In the genomic region with DNA sequence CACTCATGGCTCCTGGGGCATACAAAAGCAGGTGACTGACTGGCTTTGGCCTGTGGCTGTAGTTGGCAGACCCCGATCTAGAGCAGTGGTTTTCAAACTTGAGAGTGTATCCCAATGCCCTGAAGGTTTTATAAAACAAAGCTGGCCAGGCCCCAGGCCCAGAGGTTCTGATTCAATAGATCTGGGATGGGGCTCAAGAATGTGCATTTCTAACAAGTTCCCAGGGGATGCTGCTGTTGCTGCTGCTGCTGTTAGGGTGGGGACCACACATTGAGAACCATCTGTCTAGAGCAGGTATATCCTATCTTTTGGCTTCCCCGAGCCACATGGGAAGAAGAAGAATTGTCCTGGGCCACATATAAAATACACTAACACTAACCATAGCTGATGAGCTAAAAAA, we compare ENCODE assay signal across 19 cellular contexts. TPM values are rescaled to one million over a fixed set of nuclear protein-coding genes. Genes with fewer than 3 reads are reported as not detected.
DNase-seq lines count a peak whose midpoint lies in the region; ATAC-seq and TF ChIP-seq lines count a peak whose summit lies in the region.
"Had no signal": no experiment of that assay in that cellular context is flagged by ENCODE, and none has a peak within 500 bp of the region (broad histone marks: within the 10 kb centered on the region; RNA-seq: fewer than 3 reads in every experiment).

No MANE protein-coding gene starts in this region.

- no peaks in the 10 kb centered on the region for H3K27me3 Mint-ChIP-seq in GM23338 (ENCODE audit: insufficient read depth, low read depth, poor library complexity)
- no peaks in the 10 kb centered on the region for H3K27me3 Mint-ChIP-seq in activated T-helper 17 cell treated with anti-CD3 and anti-CD28 coated beads, Interleukin-2, amount 50 U/mL, for 72 hours
- H3K27me3 Mint-ChIP-seq: CD4-positive, alpha-beta memory T cell had no signal

- no peak overlapping the region for H3K4me3 Mint-ChIP-seq in GM23338
- no peak overlapping the region for H3K4me3 Mint-ChIP-seq in activated T-helper 17 cell treated with anti-CD3 and anti-CD28 coated beads, Interleukin-2, amount 50 U/mL, for 72 hours
- H3K4me3 Mint-ChIP-seq: CD4-positive, alpha-beta memory T cell; H9 had no signal

- H3K4me2 ChIP-seq in GM23338 (no peak overlapping the region), PC-3 (ENCODE audit: low read length) (no peak overlapping the region)

- H3K9ac ChIP-seq in PC-3 (ENCODE audit: low read length) = no peak overlapping the region
- H3K9ac ChIP-seq: GM23248 had no signal

- TF ChIP-seq CTCF in GM23338 (conservative IDR thresholded peaks at IDR 0.05; ENCODE audit: low read depth in 2 of 2) (no peak), PC-3 (conservative IDR thresholded peaks at IDR 0.05; ENCODE audit: low read depth, low read length) (no peak)

- H3K79me2 ChIP-seq in GM23338 (replicated peaks; ENCODE audit: insufficient read depth) = peaks cover 30% of the 10 kb centered on the region
- peaks cover 39% of the 10 kb centered on the region for H3K79me2 ChIP-seq in PC-3 (ENCODE audit: low read length)

- no peaks in the 10 kb centered on the region for H3F3A ChIP-seq in GM23338 (replicated peaks; ENCODE audit: low read depth)
- no peaks in the 10 kb centered on the region for H3F3A ChIP-seq in PC-3 (ENCODE audit: low read length, unreplicated experiment)

- CTCF ChIA-PET in PC-3 (lab: Charles Lee) = no interaction called here

- H3K9me3 ChIP-seq in PC-3 (ENCODE audit: low read length) = no peaks in the 10 kb centered on the region

- no TSS peak for BruUV-seq in PC-3 (replicated peaks; lab: Mats Ljungman, UMichigan)

- H3K36me3 ChIP-seq in GM23338 (ENCODE audit: insufficient read depth) (no peaks in the 10 kb centered on the region), PC-3 (ENCODE audit: low read depth, low read length) (no peaks in the 10 kb centered on the region; the same call in 1 of the 2 replicates)

- H3K4me1 Mint-ChIP-seq in GM23338 = no peaks in the 10 kb centered on the region
- peaks cover 5% of the 10 kb centered on the region for H3K4me1 Mint-ChIP-seq in activated T-helper 17 cell treated with anti-CD3 and anti-CD28 coated beads, Interleukin-2, amount 50 U/mL, for 72 hours
- H3K4me1 Mint-ChIP-seq: H9 had no signal

- no peak overlapping the region for H3K27ac Mint-ChIP-seq in GM23338
- no peak overlapping the region for H3K27ac Mint-ChIP-seq in activated T-helper 17 cell treated with anti-CD3 and anti-CD28 coated beads, Interleukin-2, amount 50 U/mL, for 72 hours
- H3K27ac Mint-ChIP-seq: H9 had no signal

- H3K27me3 ChIP-seq in GM23338 (ENCODE audit: insufficient read depth) = no peaks in the 10 kb centered on the region
- H3K27me3 ChIP-seq in PC-3 (ENCODE audit: low read length) = no peaks in the 10 kb centered on the region

- no peak for ATAC-seq in GM23338
- ATAC-seq in HG03460 (IDR thresholded peaks at IDR 0.05; ENCODE audit: unreplicated experiment) = no peak
- no peak for ATAC-seq in PC-3
- no peak for ATAC-seq in activated T-helper 17 cell treated with anti-CD3 and anti-CD28 coated beads, Interleukin-2, amount 50 U/mL, for 72 hours (replicated peaks)
- ATAC-seq: HCT116 had no signal

- H2AFZ ChIP-seq in GM23338 = no peak overlapping the region
- H2AFZ ChIP-seq in PC-3 (ENCODE audit: low read length) = no peak overlapping the region
- H2AFZ ChIP-seq: GM23248 had no signal

- DNase-seq in ELF-1 (ENCODE audit: low read depth, low spot score) = peak; percentile 26
- peak; percentile 3 for DNase-seq in GM23338 (ENCODE audit: low spot score)
- DNase-seq in astrocyte of the hippocampus (ENCODE audit: low read depth, low spot score) = peak; percentile 10
- peak; percentile 47 for DNase-seq in fibroblast of peridontal ligament (ENCODE audit: extremely low read depth)
- DNase-seq in T-helper 2 cell = no peak
- DNase-seq in PC-3 = no peak
- DNase-seq: C1 segment of cervical spinal cord; Calu3; CD4-positive, alpha-beta memory T cell; COR-L47; DMS53; DMS79 treated with DMSO at 0.1 percent for 48 hours; GM23248; H9 had no signal

- H3K4me1 ChIP-seq in GM23338 (ENCODE audit: insufficient read depth) (no peaks in the 10 kb centered on the region), PC-3 (ENCODE audit: insufficient read depth, low read length) (no peaks in the 10 kb centered on the region)

- no peaks in the 10 kb centered on the region; the same call in 2 of the 3 replicates for H3K36me3 Mint-ChIP-seq in GM23338 (ENCODE audit: low read depth)
- H3K36me3 Mint-ChIP-seq in activated T-helper 17 cell treated with anti-CD3 and anti-CD28 coated beads, Interleukin-2, amount 50 U/mL, for 72 hours (ENCODE audit: low read depth) = peaks cover 43% of the 10 kb centered on the region

- intact Hi-C loops in PC-3 (cut with micrococcal nuclease) = no loop called here

- H4K20me1 ChIP-seq in GM23338 (replicated peaks; ENCODE audit: insufficient read depth) (no peaks in the 10 kb centered on the region; the same call in 1 of the 2 replicates), PC-3 (ENCODE audit: low read length) (no peaks in the 10 kb centered on the region)

- no peaks in the 10 kb centered on the region for H3K9me2 ChIP-seq in GM23338 (ENCODE audit: insufficient read depth)
- H3K9me2 ChIP-seq in PC-3 (replicated peaks; ENCODE audit: low read length) = no peaks in the 10 kb centered on the region

- POLR2A ChIA-PET in PC-3 (lab: Charles Lee; ENCODE audit: unreplicated experiment) = interaction anchor here (0.6 kb wide), 1 partner anchor 183 kb away, joined by 10 read pairs; no protein-coding TSS in a partner anchor

- H3K4me3 ChIP-seq in GM23338 (no peak overlapping the region), PC-3 (ENCODE audit: low read length) (no peak overlapping the region)
- H3K4me3 ChIP-seq: GM23248 had no signal

- H3K9me3 Mint-ChIP-seq in GM23338 = no peaks in the 10 kb centered on the region
- no peaks in the 10 kb centered on the region for H3K9me3 Mint-ChIP-seq in activated T-helper 17 cell treated with anti-CD3 and anti-CD28 coated beads, Interleukin-2, amount 50 U/mL, for 72 hours
- H3K9me3 Mint-ChIP-seq: CD4-positive, alpha-beta memory T cell had no signal

- H3K27ac ChIP-seq in GM23338 (ENCODE audit: low read depth) = no peak overlapping the region
- H3K27ac ChIP-seq in PC-3 (ENCODE audit: low read length) = no peak overlapping the region
- H3K27ac ChIP-seq: GM23248 had no signal

TF ChIP-seq in GM23338, 12 proteins besides CTCF, POLR2A, EP300 and RAD21:
- TF ChIP-seq EZH2phosphoT487 (IDR thresholded peaks at IDR 0.05; ENCODE audit: unreplicated experiment) = no peak

RNA-seq across cellular contexts. Expression of gene AIFM1, which starts 7.3 kb away (rescaled TPM):
- total RNA-seq in GM23338 (2014; rRNA removed; shearing (Covaris generic)) = 29.6 and 42.2 TPM in 2 replicates
- 47.3 and 49.3 TPM in 2 replicates for polyA plus RNA-seq in GM23338 (2016; fragmentation: Nextera tagmentation; extraction: Ambion mirVana)
- total RNA-seq in PC-3 (2014; rRNA removed) = 51.8 and 57.7 TPM in 2 replicates
- total RNA-seq in activated T-helper 17 cell treated with anti-CD3 and anti-CD28 coated beads, Interleukin-2, amount 50 U/mL, for 72 hours = 10 to 100 TPM; 25.4 to 67.3 TPM

RNA-seq across cellular contexts. Expression of gene RAB33A, which starts 13.5 kb away (rescaled TPM):
- total RNA-seq in GM23338 (2014; rRNA removed; shearing (Covaris generic)) = 4.9 and 6.5 TPM in 2 replicates
- 4.7 and 5.5 TPM in 2 replicates for polyA plus RNA-seq in GM23338 (2016; fragmentation: Nextera tagmentation; extraction: Ambion mirVana)
- total RNA-seq in PC-3 (2014; rRNA removed) = not detected in 2 replicates
- total RNA-seq in activated T-helper 17 cell treated with anti-CD3 and anti-CD28 coated beads, Interleukin-2, amount 50 U/mL, for 72 hours = 10 to 100 TPM; 34.6 to 36.1 TPM
- total RNA-seq: A172, Calu3, H4 had no signal

RNA-seq across cellular contexts. Expression of gene ELF4, which starts 48.0 kb away (rescaled TPM):
- total RNA-seq in GM23338 (2014; rRNA removed; shearing (Covaris generic)) = 1.6 and 1.8 TPM in 2 replicates
- 0.42 and 0.50 TPM in 2 replicates for polyA plus RNA-seq in GM23338 (2016; fragmentation: Nextera tagmentation; extraction: Ambion mirVana)
- 23.4 and 23.8 TPM in 2 replicates for total RNA-seq in PC-3 (2014; rRNA removed)
- 10 to 100 TPM; 23.5 to 25.6 TPM for total RNA-seq in activated T-helper 17 cell treated with anti-CD3 and anti-CD28 coated beads, Interleukin-2, amount 50 U/mL, for 72 hours

Comparison
In these comparisons a context has a peak if more than half of its experiments do, and no peak if none do; other contexts are left out.
1. DNase-seq: peak in ELF-1 (single experiment), GM23338 (single experiment), astrocyte of the hippocampus (single experiment) and fibroblast of peridontal ligament (single experiment); none in T-helper 2 cell (0 of 5) and PC-3 (single experiment).